22 cellular contexts compared by ENCODE assay signal in genomic region chr1:17161926-17162800, GRCh38. TPM values are rescaled to one million over a fixed set of nuclear protein-coding genes. Genes with fewer than 3 reads are reported as not detected.
"Had no signal": no experiment of that assay in that cellular context is flagged by ENCODE, and none has a peak within 500 bp of the region (broad histone marks: within the 10 kb centered on the region; RNA-seq: fewer than 3 reads in every experiment).

No MANE protein-coding gene starts in this region.

- H3K27ac ChIP-seq: body of pancreas, SK-N-MC had no signal

- ATAC-seq: activated CD8-positive, alpha-beta memory T cell treated with anti-CD3 and anti-CD28 coated beads, Interleukin-2, amount 10 ng/mL, durations not matched to agents 7 days and 5 days; body of pancreas; T-cell had no signal

- DNase-seq: activated B cell treated with CpG ODN at 0.5 μM for 24 hours; activated CD4-positive, alpha-beta T cell treated with anti-CD3 and anti-CD28 coated beads for 1 hour; activated CD4-positive, alpha-beta T cell treated with anti-CD3 and anti-CD28 coated beads, Interleukin-2, amount 10 ng/mL, durations not matched to agents 24 days and 14 days; activated CD4-positive, alpha-beta T cell treated with anti-CD3 and anti-CD28 coated beads, Interleukin-2, amount 50 U/mL, for 48 hours; activated effector memory CD4-positive, alpha-beta T cell treated with Interleukin-2 at 50 U/mL for 16 hours; activated naive CD4-positive, alpha-beta T cell; activated T-cell treated with anti-CD3 and anti-CD28 coated beads, Interleukin-2, amount 50 U/mL, for 24 hours; aorta; body of pancreas; central memory CD4-positive, alpha-beta T cell; NCI-H1048; NCI-H1694; NCI-H2029; NCI-H2107; NCI-H524; T-cell; T1000 had no signal

- H3K27ac Mint-ChIP-seq: activated B cell treated with CpG ODN at 0.5 μM for 24 hours; activated CD4-positive, alpha-beta T cell treated with anti-CD3 and anti-CD28 coated beads, Interleukin-2, amount 10 ng/mL, durations not matched to agents 24 days and 14 days; activated CD8-positive, alpha-beta memory T cell treated with anti-CD3 and anti-CD28 coated beads, Interleukin-2, amount 10 ng/mL, durations not matched to agents 7 days and 5 days; activated naive CD4-positive, alpha-beta T cell treated with anti-CD3 and anti-CD28 coated beads, Interleukin-2, amount 50 U/mL, for 24 hours; activated T-cell treated with anti-CD3 and anti-CD28 coated beads, Interleukin-2, amount 50 U/mL, for 24 hours; activated T-helper 1 cell treated with anti-CD3 and anti-CD28 coated beads, Interleukin-12 subunit alpha, Interleukin-12 subunit beta, Interleukin-2, Interleukin-4 antibody, amounts not matched to agents 30 ng/mL and 10 ng/mL and 1 ng/mL, durations not matched to agents 14 hours and 24 hours and 36 hours; T-cell had no signal

- H3K4me1 Mint-ChIP-seq: activated B cell treated with CpG ODN at 0.5 μM for 24 hours; activated naive CD4-positive, alpha-beta T cell treated with anti-CD3 and anti-CD28 coated beads, Interleukin-2, amount 50 U/mL, for 24 hours; T-cell had no signal

- H3K27me3 ChIP-seq: body of pancreas had no signal

- H3K4me3 Mint-ChIP-seq: activated B cell treated with CpG ODN at 0.5 μM for 24 hours; activated CD4-positive, alpha-beta T cell treated with anti-CD3 and anti-CD28 coated beads, Interleukin-2, amount 10 ng/mL, durations not matched to agents 24 days and 14 days; activated CD8-positive, alpha-beta memory T cell treated with anti-CD3 and anti-CD28 coated beads, Interleukin-2, amount 10 ng/mL, durations not matched to agents 7 days and 5 days; activated naive CD4-positive, alpha-beta T cell treated with anti-CD3 and anti-CD28 coated beads, Interleukin-2, amount 50 U/mL, for 24 hours; activated T-cell treated with anti-CD3 and anti-CD28 coated beads, Interleukin-2, amount 50 U/mL, for 24 hours; activated T-helper 1 cell treated with anti-CD3 and anti-CD28 coated beads, Interleukin-12 subunit alpha, Interleukin-12 subunit beta, Interleukin-2, Interleukin-4 antibody, amounts not matched to agents 30 ng/mL and 10 ng/mL and 1 ng/mL, durations not matched to agents 14 hours and 24 hours and 36 hours; T-cell had no signal

- H3K27me3 Mint-ChIP-seq: activated B cell treated with CpG ODN at 0.5 μM for 24 hours; activated CD4-positive, alpha-beta T cell treated with anti-CD3 and anti-CD28 coated beads, Interleukin-2, amount 10 ng/mL, durations not matched to agents 24 days and 14 days; activated CD8-positive, alpha-beta memory T cell treated with anti-CD3 and anti-CD28 coated beads, Interleukin-2, amount 10 ng/mL, durations not matched to agents 7 days and 5 days had no signal

- H3K9me3 Mint-ChIP-seq: activated CD4-positive, alpha-beta T cell treated with anti-CD3 and anti-CD28 coated beads, Interleukin-2, amount 10 ng/mL, durations not matched to agents 24 days and 14 days; activated naive CD4-positive, alpha-beta T cell treated with anti-CD3 and anti-CD28 coated beads, Interleukin-2, amount 50 U/mL, for 24 hours; activated T-helper 1 cell treated with anti-CD3 and anti-CD28 coated beads, Interleukin-12 subunit alpha, Interleukin-12 subunit beta, Interleukin-2, Interleukin-4 antibody, amounts not matched to agents 30 ng/mL and 10 ng/mL and 1 ng/mL, durations not matched to agents 14 hours and 24 hours and 36 hours had no signal

- H3K4me3 ChIP-seq: body of pancreas, K562, SK-N-MC had no signal

- H3K9me3 ChIP-seq: body of pancreas had no signal

- H3K4me1 ChIP-seq: body of pancreas had no signal

- H3K36me3 Mint-ChIP-seq: activated CD8-positive, alpha-beta memory T cell treated with anti-CD3 and anti-CD28 coated beads, Interleukin-2, amount 10 ng/mL, durations not matched to agents 7 days and 5 days; activated naive CD4-positive, alpha-beta T cell treated with anti-CD3 and anti-CD28 coated beads, Interleukin-2, amount 50 U/mL, for 24 hours; T-cell had no signal

RNA-seq across cellular contexts. Expression of gene PADI1, which starts 42.8 kb away (rescaled TPM):
- total RNA-seq: activated B cell treated with CpG ODN at 0.5 μM for 24 hours; activated CD4-positive, alpha-beta T cell treated with anti-CD3 and anti-CD28 coated beads, Interleukin-2, amount 10 ng/mL, durations not matched to agents 24 days and 14 days; activated CD8-positive, alpha-beta memory T cell treated with anti-CD3 and anti-CD28 coated beads, Interleukin-2, amount 10 ng/mL, durations not matched to agents 7 days and 5 days; activated T-helper 1 cell treated with anti-CD3 and anti-CD28 coated beads, Interleukin-12 subunit alpha, Interleukin-12 subunit beta, Interleukin-2, Interleukin-4 antibody, amounts not matched to agents 30 ng/mL and 10 ng/mL and 1 ng/mL, durations not matched to agents 14 hours and 24 hours and 36 hours; aorta; body of pancreas; K562; T-cell had no signal
- polyA plus RNA-seq: K562 had no signal

RNA-seq across cellular contexts. Expression of gene PADI2, which starts 42.9 kb away (rescaled TPM):
- total RNA-seq: activated T-helper 1 cell treated with anti-CD3 and anti-CD28 coated beads, Interleukin-12 subunit alpha, Interleukin-12 subunit beta, Interleukin-2, Interleukin-4 antibody, amounts not matched to agents 30 ng/mL and 10 ng/mL and 1 ng/mL, durations not matched to agents 14 hours and 24 hours and 36 hours had no signal
